ENCODE assay signal across 9 cellular contexts in genomic region chr9:94301577-94301976, GRCh38. TPM values are rescaled to one million over a fixed set of nuclear protein-coding genes. Genes with fewer than 3 reads are reported as not detected.
"Had no signal": no experiment of that assay in that cellular context is flagged by ENCODE, and none has a peak within 500 bp of the region (broad histone marks: within the 10 kb centered on the region; RNA-seq: fewer than 3 reads in every experiment).

No MANE protein-coding gene starts in this region.

- H3K9me3 Mint-ChIP-seq: IgD-negative memory B cell had no signal

- H3K4me3 Mint-ChIP-seq: IgD-negative memory B cell had no signal

- H3K27ac ChIP-seq: HL-60 had no signal

- ATAC-seq: HepG2 had no signal

- FAIRE-seq: HepG2, HTR-8/SVneo had no signal

- H3K27me3 Mint-ChIP-seq: IgD-negative memory B cell had no signal

- DNase-seq: IMR-90, KBM-7, KG1 had no signal

- H3K4me1 Mint-ChIP-seq: IgD-negative memory B cell had no signal

RNA-seq across cellular contexts. Expression of gene NUTM2F, which starts 26.9 kb away (rescaled TPM):
- total RNA-seq: HT-29, HT1080, IMR-90 had no signal
- polyA plus RNA-seq: HepG2, IgD-negative memory B cell, IMR-90 had no signal
